Comparison of ENCODE assay signal across 8 cellular contexts in genomic region chr2:108594132-108594981, GRCh38.
DNase-seq lines count a peak whose midpoint lies in the region; ATAC-seq lines count a peak whose summit lies in the region.

No MANE protein-coding gene starts in this region.

- no peaks in the 10 kb centered on the region for H3K9me3 Mint-ChIP-seq in activated T-cell treated with anti-CD3 and anti-CD28 coated beads, Interleukin-2, amount 50 U/mL, for 24 hours
- H3K9me3 Mint-ChIP-seq in dendritic cell treated with granulocyte-macrophage colony-stimulating factor and Interleukin-4, amounts not matched to agents 40 ng/mL and 50 ng/mL, for 4 days, result no peaks in the 10 kb centered on the region

- peak overlapping the region; percentile 86 for H3K27ac Mint-ChIP-seq in activated T-cell treated with anti-CD3 and anti-CD28 coated beads, Interleukin-2, amount 50 U/mL, for 24 hours
- peak overlapping the region; percentile 100 for H3K27ac Mint-ChIP-seq in dendritic cell treated with granulocyte-macrophage colony-stimulating factor and Interleukin-4, amounts not matched to agents 40 ng/mL and 50 ng/mL, for 4 days

- peak overlapping the region; percentile 63 for H3K4me3 Mint-ChIP-seq in activated T-cell treated with anti-CD3 and anti-CD28 coated beads, Interleukin-2, amount 50 U/mL, for 24 hours
- H3K4me3 Mint-ChIP-seq in dendritic cell treated with granulocyte-macrophage colony-stimulating factor and Interleukin-4, amounts not matched to agents 40 ng/mL and 50 ng/mL, for 4 days, result peak overlapping the region; percentile 60

- peaks cover 65% of the 10 kb centered on the region for H3K4me1 Mint-ChIP-seq in activated T-cell treated with anti-CD3 and anti-CD28 coated beads, Interleukin-2, amount 50 U/mL, for 24 hours (ENCODE audit: low read depth)
- peaks cover 68% of the 10 kb centered on the region for H3K4me1 Mint-ChIP-seq in dendritic cell treated with granulocyte-macrophage colony-stimulating factor and Interleukin-4, amounts not matched to agents 40 ng/mL and 50 ng/mL, for 4 days (ENCODE audit: low read depth)

- no peak for DNase-seq in activated T-cell treated with anti-CD3 and anti-CD28 coated beads, Interleukin-2, amount 50 U/mL, for 24 hours
- no peak for DNase-seq in activated T-cell treated with anti-CD3 and anti-CD28 coated beads, Interleukin-2, amount 50 U/mL, for 48 hours
- DNase-seq in OCI-M1 (lab: John Stamatoyannopoulos, UW) (peak; percentile 86), myocyte (ENCODE audit: low read depth) (peak; percentile 88), NCI-H2196 treated with DMSO at 0.1 percent for 48 hours (lab: John Stamatoyannopoulos, UW; ENCODE audit: unreplicated experiment) (no peak), DMS79 (lab: John Stamatoyannopoulos, UW) (no peak)

- H3K36me3 Mint-ChIP-seq in activated T-cell treated with anti-CD3 and anti-CD28 coated beads, Interleukin-2, amount 50 U/mL, for 24 hours (ENCODE audit: low read depth), result no peaks in the 10 kb centered on the region
- peaks cover 77% of the 10 kb centered on the region for H3K36me3 Mint-ChIP-seq in dendritic cell treated with granulocyte-macrophage colony-stimulating factor and Interleukin-4, amounts not matched to agents 40 ng/mL and 50 ng/mL, for 4 days (ENCODE audit: low read depth)

- peak; percentile 96 for ATAC-seq in HG02885 (IDR thresholded peaks at IDR 0.05; ENCODE audit: poor library complexity, unreplicated experiment)

- H3K27me3 Mint-ChIP-seq in activated T-cell treated with anti-CD3 and anti-CD28 coated beads, Interleukin-2, amount 50 U/mL, for 24 hours, result no peaks in the 10 kb centered on the region
- no peaks in the 10 kb centered on the region for H3K27me3 Mint-ChIP-seq in dendritic cell treated with granulocyte-macrophage colony-stimulating factor and Interleukin-4, amounts not matched to agents 40 ng/mL and 50 ng/mL, for 4 days

- intact Hi-C loops in dendritic cell treated with granulocyte-macrophage colony-stimulating factor and Interleukin-4, amounts not matched to agents 40 ng/mL and 50 ng/mL, for 4 days (cut with micrococcal nuclease), result loop anchor here (5.0 kb wide), 1 partner anchor 43 kb away; no protein-coding TSS in a partner anchor

Comparison
In these comparisons a context has a peak if more than half of its experiments do, and no peak if none do; other contexts are left out.
1. DNase-seq: peak in OCI-M1 (single experiment) and myocyte (single experiment); none in activated T-cell treated with anti-CD3 and anti-CD28 coated beads, Interleukin-2, amount 50 U/mL, for 24 hours (single experiment), activated T-cell treated with anti-CD3 and anti-CD28 coated beads, Interleukin-2, amount 50 U/mL, for 48 hours (0 of 2), NCI-H2196 treated with DMSO at 0.1 percent for 48 hours (single experiment) and DMS79 (single experiment).